Comparison of ENCODE assay signal across 13 cellular contexts in genomic region chr6:149273318-149273717, GRCh38. TPM values are rescaled to one million over a fixed set of nuclear protein-coding genes. Genes with fewer than 3 reads are reported as not detected.
A peak's percentile ranks its signal among the peaks of the same experiment; 100 is the strongest.
DNase-seq lines count a peak whose midpoint lies in the region; ATAC-seq and TF ChIP-seq lines count a peak whose summit lies in the region.
"Had no signal": no experiment of that assay in that cellular context is flagged by ENCODE, and none has a peak within 500 bp of the region (broad histone marks: within the 10 kb centered on the region; RNA-seq: fewer than 3 reads in every experiment).

No MANE protein-coding gene starts in this region.

- POLR2A ChIA-PET in IMR-90 (lab: Charles Lee; ENCODE audit: unreplicated experiment), result no interaction called here

- no peak overlapping the region for H2BK120ac ChIP-seq in IMR-90 (ENCODE audit: low read depth, low read length)

- no peak overlapping the region for H2BK15ac ChIP-seq in IMR-90 (ENCODE audit: low read depth, low read length)

- peak overlapping the region; percentile 42 for H3K27ac Mint-ChIP-seq in activated T-helper 17 cell treated with anti-CD3 and anti-CD28 coated beads, Interleukin-2, amount 50 U/mL, for 72 hours
- H3K27ac Mint-ChIP-seq: endodermal cell, WTC11 had no signal

- no peak overlapping the region for H3K4ac ChIP-seq in IMR-90 (ENCODE audit: low read depth, low read length)

- peaks cover 5% of the 10 kb centered on the region; the same call in 1 of the 2 replicates for H3K27me3 ChIP-seq in IMR-90 (ENCODE audit: control insufficient read depth, insufficient read depth, low read length)

- no peak overlapping the region for H4K5ac ChIP-seq in IMR-90 (ENCODE audit: low read depth, low read length)

- TF ChIP-seq RAD21 in IMR-90 (IDR thresholded peaks at IDR 0.05; ENCODE audit: low read length), result no peak

- H3K18ac ChIP-seq in IMR-90 (ENCODE audit: low read depth, low read length), result no peak overlapping the region

- H4K8ac ChIP-seq in IMR-90 (ENCODE audit: low read depth in 2 of 2, low read length in 2 of 2), result no peak overlapping the region

- no peak overlapping the region for H3K27ac ChIP-seq in IMR-90 (ENCODE audit: insufficient read depth, low read length)
- H3K27ac ChIP-seq: RWPE1 had no signal

- H3K4me1 Mint-ChIP-seq in activated T-helper 17 cell treated with anti-CD3 and anti-CD28 coated beads, Interleukin-2, amount 50 U/mL, for 72 hours, result peaks cover 39% of the 10 kb centered on the region
- H3K4me1 Mint-ChIP-seq: endodermal cell, WTC11 had no signal

- H3K56ac ChIP-seq in IMR-90 (ENCODE audit: extremely low read depth, insufficient read depth, low read length), result no peak overlapping the region

- H3K36me3 Mint-ChIP-seq in activated T-helper 17 cell treated with anti-CD3 and anti-CD28 coated beads, Interleukin-2, amount 50 U/mL, for 72 hours (ENCODE audit: low read depth), result no peaks in the 10 kb centered on the region

- no peak overlapping the region for H2BK20ac ChIP-seq in IMR-90 (ENCODE audit: low read depth, low read length)

- no peaks in the 10 kb centered on the region for H3K9me1 ChIP-seq in IMR-90 (ENCODE audit: insufficient read depth, low read length)

- no peak overlapping the region for H3K9ac ChIP-seq in IMR-90 (ENCODE audit: low read depth, low read length)

- DNase-seq in GM12865 (ENCODE audit: low read depth) (peak; percentile 38), IMR-90 (no peak), posterior cingulate gyrus (peak in 7 of 10 donors; percentile 22 to 92 (median 41)), NCI-H524 treated with DMSO at 0.1 percent for 48 hours (lab: John Stamatoyannopoulos, UW) (no peak)
- DNase-seq: amniotic stem cell, DND-41, endodermal cell, NCI-H2081 treated with DMSO at 0.1 percent for 48 hours had no signal

- no peak overlapping the region for H3K4me2 ChIP-seq in IMR-90 (ENCODE audit: low read depth, low read length)

- no peak overlapping the region for H3K14ac ChIP-seq in IMR-90 (replicated peaks; ENCODE audit: low read depth, low read length)

- BruUV-seq in IMR-90 (replicated peaks; lab: Mats Ljungman, UMichigan), result no TSS peak

- TF ChIP-seq CTCF in GM12865 (IDR thresholded peaks at IDR 0.05; ENCODE audit: insufficient read depth, low read depth, low read length, missing control alignments) (no peak), IMR-90 (conservative IDR thresholded peaks at IDR 0.05; ENCODE audit: low read depth, low read length) (no peak)

- H3K36me3 ChIP-seq in IMR-90 (ENCODE audit: control insufficient read depth, insufficient read depth, low read length), result no peaks in the 10 kb centered on the region

- CTCF ChIA-PET in IMR-90 (lab: Yijun Ruan, JAX), result no interaction called here

- peak overlapping the region; percentile 86 for H3K4me3 Mint-ChIP-seq in activated T-helper 17 cell treated with anti-CD3 and anti-CD28 coated beads, Interleukin-2, amount 50 U/mL, for 72 hours
- H3K4me3 Mint-ChIP-seq: endodermal cell, WTC11 had no signal

- dilution Hi-C loops in IMR-90 (cut with HindIII; ENCODE audit: low sequenced_read_pairs, unreplicated experiment), result no loop called here

- WGBS in IMR-90 (ENCODE audit: extremely low coverage in 2 of 2, insufficient read length in 1 of 2), 2 experiments, result 53% methylated on average over 3 of the region's 4 CpGs; no CpG with 5 or more reads in 1 of the 2 experiments

- no peaks in the 10 kb centered on the region for H4K20me1 ChIP-seq in IMR-90 (ENCODE audit: insufficient read depth, low read length)

- TF ChIP-seq POLR2A in IMR-90 (IDR thresholded peaks at IDR 0.05; ENCODE audit: low read depth, low read length), result no peak

- H3K4me3 ChIP-seq in GM12865 (ENCODE audit: low read depth, low read length), result no peak overlapping the region
- H3K4me3 ChIP-seq in IMR-90 (ENCODE audit: insufficient read depth, low read depth, low read length), result no peak overlapping the region

- H2AFZ ChIP-seq in IMR-90 (replicated peaks; ENCODE audit: low read length, poor library complexity), result peak overlapping the region; percentile 36

- peaks cover 3% of the 10 kb centered on the region for H3K9me3 Mint-ChIP-seq in activated T-helper 17 cell treated with anti-CD3 and anti-CD28 coated beads, Interleukin-2, amount 50 U/mL, for 72 hours

- H3K27me3 Mint-ChIP-seq in activated T-helper 17 cell treated with anti-CD3 and anti-CD28 coated beads, Interleukin-2, amount 50 U/mL, for 72 hours, result no peaks in the 10 kb centered on the region

- H2BK5ac ChIP-seq in IMR-90 (ENCODE audit: low read depth, low read length, poor library complexity, severe bottlenecking), result no peak overlapping the region

- H2AK9ac ChIP-seq in IMR-90 (replicated peaks; ENCODE audit: low read depth, low read length, poor library complexity), result no peak overlapping the region

- in situ Hi-C loops in IMR-90 (cut with MboI; ENCODE audit: low sequenced_read_pairs), result no loop called here

- H3K23ac ChIP-seq in IMR-90 (ENCODE audit: low read depth, low read length), result no peak overlapping the region

- no peak overlapping the region for H2AK5ac ChIP-seq in IMR-90 (ENCODE audit: low read depth, low read length)

- ATAC-seq in IMR-90 (ENCODE audit: low read depth) (no peak), HG03139 (IDR thresholded peaks at IDR 0.05; ENCODE audit: unreplicated experiment) (no peak), GM21381 (IDR thresholded peaks at IDR 0.05; ENCODE audit: unreplicated experiment) (no peak)
- ATAC-seq in activated T-helper 17 cell treated with anti-CD3 and anti-CD28 coated beads, Interleukin-2, amount 50 U/mL, for 72 hours (replicated peaks), result peak; percentile 16
- ATAC-seq: WTC11 had no signal

- no peaks in the 10 kb centered on the region for H3K4me1 ChIP-seq in IMR-90 (ENCODE audit: control insufficient read depth, insufficient read depth, low read length)

- H3K79me1 ChIP-seq in IMR-90 (ENCODE audit: low read depth in 1 of 2, low read length in 2 of 2), result no peaks in the 10 kb centered on the region

- H3K9me3 ChIP-seq in IMR-90 (ENCODE audit: control insufficient read depth, insufficient read depth, low read length), result peaks cover 4% of the 10 kb centered on the region

- H4K91ac ChIP-seq in IMR-90 (ENCODE audit: insufficient read depth, low read depth, low read length), result no peak overlapping the region

- intact Hi-C loops in IMR-90 (cut with micrococcal nuclease), result no loop called here
- intact Hi-C loops in posterior cingulate gyrus (cut with DNase I), result no loop called here

TF ChIP-seq in IMR-90, 13 proteins besides CTCF, POLR2A, EP300 and RAD21:
- TF ChIP-seq SMC3 (IDR thresholded peaks at IDR 0.05; ENCODE audit: low read depth, low read length), result no peak
- TF ChIP-seq CHD1 (IDR thresholded peaks at IDR 0.05; ENCODE audit: low read depth, low read length), result no peak
- TF ChIP-seq BHLHE40 (IDR thresholded peaks at IDR 0.05; ENCODE audit: low read depth, low read length), result no peak
- TF ChIP-seq MAZ (IDR thresholded peaks at IDR 0.05; ENCODE audit: borderline replicate concordance, low read depth, low read length), result no peak
- TF ChIP-seq MAFK (IDR thresholded peaks at IDR 0.05; ENCODE audit: low read depth, low read length), result no peak
- no peak for TF ChIP-seq CEBPB (IDR thresholded peaks at IDR 0.05; ENCODE audit: low read depth, low read length)

RNA-seq across cellular contexts. Expression of gene TAB2, which starts 44.2 kb away (rescaled TPM):
- total RNA-seq in IMR-90 (2012; rRNA removed), result 20.8 and 21.4 TPM in 2 replicates
- polyA plus RNA-seq in IMR-90 (2012; rRNA removed), result 23.9 and 25.3 TPM in 2 replicates
- polyA plus RNA-seq in IMR-90 (2012; cell fraction: cytosol; rRNA removed), result 6.5 and 6.6 TPM in 2 replicates
- polyA plus RNA-seq in IMR-90 (2012; cell fraction: nucleus; rRNA removed; ENCODE audit: low replicate concordance), result 2.6 and 21.6 TPM in 2 replicates
- total RNA-seq in activated T-helper 17 cell treated with anti-CD3 and anti-CD28 coated beads, Interleukin-2, amount 50 U/mL, for 72 hours, result 100 to 1,000 TPM; 164 to 185 TPM

Comparison
In these comparisons a context has a peak if more than half of its experiments do, and no peak if none do; other contexts are left out.
1. DNase-seq: peak in GM12865 (single experiment) and posterior cingulate gyrus (7 of 10); none in IMR-90 (single experiment) and NCI-H524 treated with DMSO at 0.1 percent for 48 hours (single experiment).